ENCODE assay signal across 11 cellular contexts in the genomic region with DNA sequence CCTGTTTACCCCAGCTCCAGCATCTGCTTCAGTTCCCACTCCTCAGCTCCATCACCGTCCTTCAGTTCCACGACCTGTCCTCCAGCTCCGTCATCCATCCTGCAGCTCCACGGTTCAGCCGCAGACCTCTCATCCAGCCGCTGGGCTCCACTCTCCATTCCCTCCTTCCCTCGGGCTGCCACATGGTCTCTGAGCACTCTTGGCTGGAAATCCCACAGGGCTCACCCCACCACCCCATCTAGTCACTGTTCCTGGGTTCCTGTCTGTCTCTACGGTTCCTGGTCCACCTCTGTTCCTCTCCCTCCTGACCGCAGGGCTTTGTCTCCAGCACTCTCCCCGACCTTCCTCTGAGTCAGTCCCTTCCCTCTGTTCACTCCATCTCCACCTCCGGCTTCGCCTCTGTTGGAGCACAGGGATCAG. TPM values are rescaled to one million over a fixed set of nuclear protein-coding genes. Genes with fewer than 3 reads are reported as not detected.
A peak's percentile ranks its signal among the peaks of the same experiment; 100 is the strongest.
DNase-seq lines count a peak whose midpoint lies in the region; ATAC-seq and TF ChIP-seq lines count a peak whose summit lies in the region.
"Had no signal": no experiment of that assay in that cellular context is flagged by ENCODE, and none has a peak within 500 bp of the region (broad histone marks: within the 10 kb centered on the region; RNA-seq: fewer than 3 reads in every experiment).

No MANE protein-coding gene starts in this region.

- peaks cover 29% of the 10 kb centered on the region for H3K27me3 Mint-ChIP-seq in HFFc6 (ENCODE audit: insufficient read depth)

- H3K27me3 ChIP-seq in ACC112 (ENCODE audit: insufficient read depth, low read length) = peaks cover 11% of the 10 kb centered on the region; the same call in 1 of the 2 replicates
- H3K27me3 ChIP-seq in mammary epithelial cell (ENCODE audit: insufficient read depth, low read length) = peaks cover 25% of the 10 kb centered on the region
- H3K27me3 ChIP-seq in gastrocnemius medialis = peaks cover 31 to 75% (median 53%) of the 10 kb centered on the region in 3 donors

- H3K9me3 Mint-ChIP-seq in HFFc6 = no peaks in the 10 kb centered on the region

- intact Hi-C loops in mammary epithelial cell (cut with micrococcal nuclease) (loop anchor here (1.0 to 5.0 kb wide), 6 partner anchors 46 to 208 kb away; a partner anchor contains a TSS), gastrocnemius medialis (cut with DNase I; ENCODE audit: low total_unique reads) (loop anchor here (1.0 to 5.0 kb wide), 3 partner anchors 73 to 208 kb away; a partner anchor contains a TSS)

- dilution Hi-C loops in mammary epithelial cell (cut with HindIII; ENCODE audit: low sequenced_read_pairs) = no loop called here

- CTCF ChIA-PET in mammary epithelial cell (lab: Charles Lee; ENCODE audit: low non-redundant PET) = interaction anchor here (0.6 kb wide), 2 partner anchors 26 to 71 kb away, joined by 3 to 6 read pairs; a partner anchor contains a TSS

- BruUV-seq in mammary epithelial cell (replicated peaks; lab: Mats Ljungman, UMichigan) = no TSS peak

- peak overlapping the region; percentile 48 for H3K4me3 ChIP-seq in ACC112 (ENCODE audit: low read depth, low read length)
- peak overlapping the region in 1 of 3 experiments; percentile 30 for H3K4me3 ChIP-seq in mammary epithelial cell (replicated peaks in 1 of 3; ENCODE audit: insufficient read depth in 1 of 3, low read depth in 2 of 3, low read length in 3 of 3)
- peak overlapping the region; percentile 48; the same call in 1 of the 2 replicates for H3K4me3 ChIP-seq in iPS-18c (ENCODE audit: insufficient read depth, low read depth, low read length)
- H3K4me3 ChIP-seq in gastrocnemius medialis = no peak overlapping the region
- H3K4me3 ChIP-seq: mucosa of descending colon had no signal

- H3K9me3 ChIP-seq in mammary epithelial cell (replicated peaks; ENCODE audit: insufficient read depth, low read length) (no peaks in the 10 kb centered on the region), iPS-18c (ENCODE audit: control insufficient read depth, insufficient read depth, low read length) (no peaks in the 10 kb centered on the region), gastrocnemius medialis (no peaks in the 10 kb centered on the region)
- H3K9me3 ChIP-seq: gastroesophageal sphincter, mucosa of descending colon had no signal

- in situ Hi-C loops in mammary epithelial cell (cut with MboI; ENCODE audit: low sequenced_read_pairs in 2 of 2) (loop anchor here (5.0 to 10.0 kb wide), 2 partner anchors 73 to 80 kb away; a partner anchor contains a TSS), gastrocnemius medialis (cut with MboI; ENCODE audit: low sequenced_read_pairs in 4 of 4) (no loop called here)

- H3K79me2 ChIP-seq in ACC112 (ENCODE audit: control insufficient read depth, insufficient read depth, low read length, unreplicated experiment) (peaks cover 21% of the 10 kb centered on the region), mammary epithelial cell (ENCODE audit: insufficient read depth, low read length) (no peaks in the 10 kb centered on the region)

- H3K27ac ChIP-seq in ACC112 (ENCODE audit: low read depth, low read length) (no peak overlapping the region), mammary epithelial cell (ENCODE audit: insufficient read depth, low read depth, low read length) (no peak overlapping the region), gastrocnemius medialis (no peak overlapping the region)

- no peak for ATAC-seq in gastrocnemius medialis

- H3K4me2 ChIP-seq in mammary epithelial cell (ENCODE audit: insufficient read depth, low read depth, low read length) = peak overlapping the region; percentile 93

- TF ChIP-seq CTCF in HFFc6 (IDR thresholded peaks at IDR 0.05) = no peak
- no peak for TF ChIP-seq CTCF in mammary epithelial cell (conservative IDR thresholded peaks at IDR 0.05 in 1 of 2, IDR thresholded peaks at IDR 0.05 in 1 of 2; ENCODE audit: extremely low read depth in 1 of 2, insufficient read depth in 1 of 2, low read depth in 1 of 2, low read length in 2 of 2)
- no peak for TF ChIP-seq CTCF in gastrocnemius medialis (IDR thresholded peaks at IDR 0.05 in 4 of 5, conservative IDR thresholded peaks at IDR 0.05 in 1 of 5)

- H3K4me1 ChIP-seq in ACC112 (ENCODE audit: control insufficient read depth, insufficient read depth, low read length, unreplicated experiment) = peaks cover 35% of the 10 kb centered on the region
- H3K4me1 ChIP-seq in mammary epithelial cell (ENCODE audit: insufficient read depth, low read length) = peaks cover 22% of the 10 kb centered on the region
- H3K4me1 ChIP-seq in gastrocnemius medialis = peaks cover 3 to 11% of the 10 kb centered on the region in 2 donors

- H4K20me1 ChIP-seq in mammary epithelial cell (ENCODE audit: insufficient read depth, low read length) = no peaks in the 10 kb centered on the region

- WGBS in mammary epithelial cell (ENCODE audit: low coverage, missing lambda C conversion rate) = 30% methylated on average over 10 of the region's 12 CpGs

- peaks cover 61% of the 10 kb centered on the region for H3K4me1 Mint-ChIP-seq in HFFc6 (ENCODE audit: low read depth)

- no peak overlapping the region for H2AFZ ChIP-seq in ACC112 (ENCODE audit: low read length, unreplicated experiment)
- peak overlapping the region; percentile 76 for H2AFZ ChIP-seq in mammary epithelial cell (ENCODE audit: low read depth, low read length)

- H3K36me3 ChIP-seq in ACC112 (ENCODE audit: insufficient read depth, low read length) = no peaks in the 10 kb centered on the region
- H3K36me3 ChIP-seq in mammary epithelial cell (ENCODE audit: insufficient read depth, low read length) = no peaks in the 10 kb centered on the region
- no peaks in the 10 kb centered on the region for H3K36me3 ChIP-seq in gastrocnemius medialis

- peak overlapping the region; percentile 80 for H3K27ac Mint-ChIP-seq in HFFc6

- H3K36me3 Mint-ChIP-seq in HFFc6 (ENCODE audit: low read depth) = peaks cover 8% of the 10 kb centered on the region

- H3K4me3 Mint-ChIP-seq in HFFc6 = peak overlapping the region; percentile 86

- DNase-seq in HFFc6 = no peak
- peak; percentile 55 for DNase-seq in mammary epithelial cell
- DNase-seq in gastrocnemius medialis = no peak
- no peak for DNase-seq in amniotic stem cell (lab: John Stamatoyannopoulos, UW)
- DNase-seq in T1000 (lab: John Stamatoyannopoulos, UW) = no peak
- no peak for DNase-seq in T-helper 1 cell
- DNase-seq: NCI-H510A had no signal

- TF ChIP-seq POLR2A in gastrocnemius medialis (IDR thresholded peaks at IDR 0.05) = no peak

- H3K9ac ChIP-seq in mammary epithelial cell (ENCODE audit: insufficient read depth, low read length) = no peak overlapping the region

RNA-seq across cellular contexts. Expression of a gene that starts 3.2 kb away (rescaled TPM):
- total RNA-seq in HFFc6 (2021; fragmentation: NEBNext Ultra II Directional; extraction: Animal tissue kit (Norgen Biotek cat#: 25700)) = 100 to 1,000 TPM in 4 of 6 experiments, 10 to 100 TPM in 2; 94.0 to 109 (median 103) TPM
- total RNA-seq in mammary epithelial cell = 1 to 10 TPM; 2.0 to 5.5 TPM
- 1.3 TPM for polyA plus RNA-seq in mammary epithelial cell
- polyA minus RNA-seq in mammary epithelial cell = not detected
- 1 to 10 TPM in 3 of 4 donors, under 1 TPM in 1; 0.66 to 4.7 (median 1.5) TPM for total RNA-seq in gastrocnemius medialis

RNA-seq across cellular contexts. Expression of a gene that starts 3.4 kb away (rescaled TPM):
- total RNA-seq in HFFc6 (2021; fragmentation: NEBNext Ultra II Directional; extraction: Animal tissue kit (Norgen Biotek cat#: 25700)) = 1 to 10 TPM in 5 of 6 experiments, under 1 TPM in 1; 0.78 to 3.1 (median 2.6) TPM
- total RNA-seq in mammary epithelial cell (under 1 TPM in 1 of 2 donors, not detected in 1; 0.17 TPM), gastrocnemius medialis (under 1 TPM in 3 of 4 donors, not detected in 1; 0.16 to 0.31 (median 0.20) TPM)
- 0.07 TPM for polyA plus RNA-seq in mammary epithelial cell
- not detected for polyA minus RNA-seq in mammary epithelial cell

RNA-seq across cellular contexts. Expression of a gene that starts 15.8 kb away (rescaled TPM):
- 1 to 10 TPM; 4.3 to 7.2 (median 6.3) TPM for total RNA-seq in HFFc6 (2021; fragmentation: NEBNext Ultra II Directional; extraction: Animal tissue kit (Norgen Biotek cat#: 25700))
- total RNA-seq in mammary epithelial cell (under 1 TPM in 1 of 2 donors, not detected in 1; 0.40 TPM), gastrocnemius medialis (not detected)
- 0.10 TPM for polyA plus RNA-seq in mammary epithelial cell
- polyA minus RNA-seq in mammary epithelial cell = not detected

RNA-seq across cellular contexts. Expression of a gene that starts 26.1 kb away (rescaled TPM):
- total RNA-seq in HFFc6 (2021; fragmentation: NEBNext Ultra II Directional; extraction: Animal tissue kit (Norgen Biotek cat#: 25700)) = 10 to 100 TPM; 24.0 to 62.5 (median 56.3) TPM
- 10 to 100 TPM in 1 of 2 donors, 1 to 10 TPM in 1; 1.8 to 33.2 TPM for total RNA-seq in mammary epithelial cell
- 60.2 TPM for polyA plus RNA-seq in mammary epithelial cell
- polyA minus RNA-seq in mammary epithelial cell = 26.3 TPM
- 1 to 10 TPM in 1 of 4 donors, under 1 TPM in 3; 0.25 to 4.4 (median 0.65) TPM for total RNA-seq in gastrocnemius medialis

RNA-seq across cellular contexts. Expression of a gene that starts 27.0 kb away (rescaled TPM):
- 100 to 1,000 TPM; 149 to 211 (median 182) TPM for total RNA-seq in HFFc6 (2021; fragmentation: NEBNext Ultra II Directional; extraction: Animal tissue kit (Norgen Biotek cat#: 25700))
- total RNA-seq in mammary epithelial cell (100 to 1,000 TPM in 1 of 2 donors, 10 to 100 TPM in 1; 79.4 to 128 TPM), gastrocnemius medialis (100 to 1,000 TPM in 1 of 4 donors, 10 to 100 TPM in 3; 66.4 to 120 (median 74.1) TPM)
- polyA plus RNA-seq in mammary epithelial cell = 72.1 TPM
- polyA minus RNA-seq in mammary epithelial cell = 134 TPM

Comparison
In these comparisons a context has a peak if more than half of its experiments do, and no peak if none do; other contexts are left out.
1. H3K4me3 ChIP-seq: peak in ACC112 (single experiment) and iPS-18c (single experiment); none in gastrocnemius medialis (0 of 4).
2. RNA of a gene that starts 3.2 kb away (total RNA-seq): 94.0 to 109 TPM in HFFc6; 2.0 to 5.5 TPM in mammary epithelial cell and 0.66 to 4.7 TPM in gastrocnemius medialis; every median in the first group is over 10 times any median in the second.
3. in situ Hi-C loops: an anchor here in mammary epithelial cell (5.0 to 10.0 kb wide); none called in gastrocnemius medialis.